1 cellular context compared by ENCODE assay signal in genomic region chr1:154603317-154603716, GRCh38.
TF ChIP-seq lines count a peak whose summit lies in the region.

No MANE protein-coding gene starts in this region.

TF ChIP-seq in GM12878, 131 proteins besides CTCF, POLR2A, EP300 and RAD21:
- TF ChIP-seq POLR2AphosphoS5 (IDR thresholded peaks at IDR 0.05; ENCODE audit: low read length), result peak; percentile 63
- no peak for TF ChIP-seq PAX5 (IDR thresholded peaks at IDR 0.05; ENCODE audit: borderline replicate concordance, low read depth, low read length)
